Comparison of ENCODE assay signal across 13 cellular contexts in genomic region chr16:89587676-89588075, GRCh38. TPM values are rescaled to one million over a fixed set of nuclear protein-coding genes. Genes with fewer than 3 reads are reported as not detected.
"Had no signal": no experiment of that assay in that cellular context is flagged by ENCODE, and none has a peak within 500 bp of the region (broad histone marks: within the 10 kb centered on the region; RNA-seq: fewer than 3 reads in every experiment).

No MANE protein-coding gene starts in this region.

RNA-seq across cellular contexts. Expression of gene DPEP1, which starts 25.8 kb away (rescaled TPM):
- total RNA-seq: activated B cell treated with CpG ODN at 0.5 μM for 24 hours; activated CD4-positive, alpha-beta memory T cell treated with anti-CD3 and anti-CD28 coated beads for 36 hours; activated CD4-positive, alpha-beta memory T cell treated with anti-CD3 and anti-CD28 coated beads, Interleukin-2, amount 10 ng/mL, durations not matched to agents 7 days and 5 days; activated CD4-positive, alpha-beta T cell treated with anti-CD3 and anti-CD28 coated beads for 36 hours; activated CD4-positive, alpha-beta T cell treated with anti-CD3 and anti-CD28 coated beads, Interleukin-2, amount 10 ng/mL, durations not matched to agents 24 days and 14 days; activated CD4-positive, alpha-beta T cell treated with anti-CD3 and anti-CD28 coated beads, Interleukin-2, amount 10 ng/mL, durations not matched to agents 7 days and 5 days; activated CD8-positive, alpha-beta memory T cell treated with anti-CD3 and anti-CD28 coated beads for 36 hours; activated CD8-positive, alpha-beta memory T cell treated with anti-CD3 and anti-CD28 coated beads, Interleukin-2, amount 10 ng/mL, durations not matched to agents 7 days and 5 days; activated CD8-positive, alpha-beta T cell treated with anti-CD3 and anti-CD28 coated beads for 36 hours; activated CD8-positive, alpha-beta T cell treated with anti-CD3 and anti-CD28 coated beads, Interleukin-2, amount 10 ng/mL, durations not matched to agents 7 days and 5 days; T-helper 1 cell treated with Interleukin-12 subunit alpha and Interleukin-12 subunit beta and Interleukin-4 antibody, amounts not matched to agents 30 ng/mL and 1 ng/mL, for 36 hours; T-helper 17 cell; T-helper 2 cell treated with Interferon-gamma antibody and Interleukin-4, amounts not matched to agents 100 ng/mL and 5 ng/mL, for 36 hours had no signal
